In the genomic region with DNA sequence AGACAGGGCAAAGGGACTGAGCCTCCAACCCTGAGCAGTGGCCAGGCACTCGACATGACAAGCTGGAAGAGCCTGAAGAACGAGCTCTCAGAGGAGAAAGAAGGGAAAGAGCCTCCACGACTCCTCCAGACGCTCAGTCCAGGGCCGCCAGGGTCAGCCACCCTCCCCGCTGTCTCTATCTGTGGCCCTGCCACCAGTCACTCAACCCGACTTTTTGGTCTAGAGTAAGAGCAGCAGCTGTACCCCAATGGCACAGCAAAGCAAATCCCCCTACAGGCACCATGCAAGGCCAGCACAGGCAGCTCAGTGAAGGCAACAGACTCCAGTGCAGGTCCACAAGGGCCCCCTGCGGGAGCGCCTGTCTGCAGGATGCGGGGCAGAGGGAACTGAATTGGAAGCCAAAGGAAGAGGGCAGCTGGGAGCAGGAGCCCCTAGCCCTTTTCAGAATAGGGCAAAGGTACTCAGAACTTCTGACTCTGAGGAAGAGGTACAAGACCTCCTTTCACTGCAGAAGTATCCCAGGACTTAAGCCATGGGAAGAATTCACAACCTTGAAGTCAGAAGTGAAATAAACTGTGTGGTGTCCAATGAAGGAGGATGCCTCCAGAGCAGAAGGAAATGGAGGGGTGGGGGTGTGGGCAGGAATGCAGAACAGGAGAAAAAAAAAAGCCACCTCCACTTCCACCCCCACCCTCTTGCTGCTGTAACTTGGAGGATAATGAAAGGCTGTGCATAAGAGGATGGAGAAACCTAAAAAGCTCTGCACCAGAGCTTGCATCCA, we compare ENCODE assay signal across 25 cellular contexts. TPM values are rescaled to one million over a fixed set of nuclear protein-coding genes. Genes with fewer than 3 reads are reported as not detected.
DNase-seq lines count a peak whose midpoint lies in the region; ATAC-seq and TF ChIP-seq lines count a peak whose summit lies in the region.
"Had no signal": no experiment of that assay in that cellular context is flagged by ENCODE, and none has a peak within 500 bp of the region (broad histone marks: within the 10 kb centered on the region; RNA-seq: fewer than 3 reads in every experiment).

No MANE protein-coding gene starts in this region.

- H3K4me3 Mint-ChIP-seq in activated CD8-positive, alpha-beta T cell treated with anti-CD3 and anti-CD28 coated beads for 36 hours, result no peak overlapping the region
- H3K4me3 Mint-ChIP-seq in activated CD8-positive, alpha-beta T cell treated with anti-CD3 and anti-CD28 coated beads, Interleukin-2, amount 10 ng/mL, durations not matched to agents 7 days and 5 days, result no peak overlapping the region
- no peak overlapping the region for H3K4me3 Mint-ChIP-seq in activated naive CD8-positive, alpha-beta T cell treated with anti-CD3 and anti-CD28 coated beads, Interleukin-2, amount 50 U/mL, for 24 hours
- H3K4me3 Mint-ChIP-seq in naive thymus-derived CD4-positive, alpha-beta T cell, result no peak overlapping the region
- H3K4me3 Mint-ChIP-seq in CD8-positive, alpha-beta T cell, result no peak overlapping the region
- H3K4me3 Mint-ChIP-seq: T-helper 17 cell had no signal

- no peaks in the 10 kb centered on the region for H3K9me3 Mint-ChIP-seq in activated CD8-positive, alpha-beta T cell treated with anti-CD3 and anti-CD28 coated beads for 36 hours
- H3K9me3 Mint-ChIP-seq in activated CD8-positive, alpha-beta T cell treated with anti-CD3 and anti-CD28 coated beads, Interleukin-2, amount 10 ng/mL, durations not matched to agents 7 days and 5 days (ENCODE audit: insufficient read depth), result no peaks in the 10 kb centered on the region
- no peaks in the 10 kb centered on the region for H3K9me3 Mint-ChIP-seq in activated naive CD8-positive, alpha-beta T cell treated with anti-CD3 and anti-CD28 coated beads, Interleukin-2, amount 50 U/mL, for 24 hours
- no peaks in the 10 kb centered on the region for H3K9me3 Mint-ChIP-seq in naive thymus-derived CD4-positive, alpha-beta T cell
- no peaks in the 10 kb centered on the region for H3K9me3 Mint-ChIP-seq in CD8-positive, alpha-beta T cell

- intact Hi-C loops in activated CD8-positive, alpha-beta T cell treated with anti-CD3 and anti-CD28 coated beads for 36 hours (cut with micrococcal nuclease), result no loop called here
- intact Hi-C loops in naive thymus-derived CD4-positive, alpha-beta T cell (cut with micrococcal nuclease), result no loop called here
- intact Hi-C loops in CD8-positive, alpha-beta T cell (cut with DNase I, micrococcal nuclease), result no loop called here

- no peak for TF ChIP-seq CTCF in activated CD8-positive, alpha-beta T cell treated with anti-CD3 and anti-CD28 coated beads for 36 hours (IDR thresholded peaks at IDR 0.05)
- no peak for TF ChIP-seq CTCF in CD8-positive, alpha-beta T cell (IDR thresholded peaks at IDR 0.05)

- no peak for ATAC-seq in activated CD8-positive, alpha-beta T cell treated with anti-CD3 and anti-CD28 coated beads for 36 hours
- no peak for ATAC-seq in activated CD8-positive, alpha-beta T cell treated with anti-CD3 and anti-CD28 coated beads, Interleukin-2, amount 10 ng/mL, durations not matched to agents 7 days and 5 days
- ATAC-seq in activated naive CD8-positive, alpha-beta T cell treated with anti-CD3 and anti-CD28 coated beads, Interleukin-2, amount 50 U/mL, for 24 hours, result no peak
- ATAC-seq in naive thymus-derived CD4-positive, alpha-beta T cell, result no peak
- no peak for ATAC-seq in HG02571 (IDR thresholded peaks at IDR 0.05; ENCODE audit: unreplicated experiment)
- ATAC-seq in CD8-positive, alpha-beta T cell, result no peak
- ATAC-seq: T-helper 17 cell had no signal

- CTCF ChIA-PET in activated CD8-positive, alpha-beta T cell treated with anti-CD3 and anti-CD28 coated beads for 36 hours (lab: Charles Lee), result interaction anchor here (1.5 kb wide), 1 partner anchor 21 kb away, joined by 4 read pairs; no protein-coding TSS in a partner anchor
- CTCF ChIA-PET in activated CD8-positive, alpha-beta T cell treated with anti-CD3 and anti-CD28 coated beads, Interleukin-2, amount 10 ng/mL, durations not matched to agents 7 days and 5 days (lab: Charles Lee), result interaction anchor here (2.3 kb wide), 1 partner anchor 21 kb away, joined by 6 read pairs; no protein-coding TSS in a partner anchor
- CTCF ChIA-PET in naive thymus-derived CD4-positive, alpha-beta T cell (lab: Charles Lee), result no interaction called here
- CTCF ChIA-PET in CD8-positive, alpha-beta T cell (lab: Charles Lee), result interaction anchor here (0.8 to 1.1 kb wide), 3 partner anchors 21 to 80 kb away, joined by 3 to 5 read pairs (median 3); no protein-coding TSS in a partner anchor

- peaks cover 29% of the 10 kb centered on the region for H3K4me1 Mint-ChIP-seq in activated CD8-positive, alpha-beta T cell treated with anti-CD3 and anti-CD28 coated beads for 36 hours (ENCODE audit: low read depth)
- H3K4me1 Mint-ChIP-seq in activated CD8-positive, alpha-beta T cell treated with anti-CD3 and anti-CD28 coated beads, Interleukin-2, amount 10 ng/mL, durations not matched to agents 7 days and 5 days (ENCODE audit: low read depth), result peaks cover 14% of the 10 kb centered on the region
- peaks cover 34% of the 10 kb centered on the region for H3K4me1 Mint-ChIP-seq in activated naive CD8-positive, alpha-beta T cell treated with anti-CD3 and anti-CD28 coated beads, Interleukin-2, amount 50 U/mL, for 24 hours
- peaks cover 0 to 29% (median 0%) of the 10 kb centered on the region in 7 donors for H3K4me1 Mint-ChIP-seq in naive thymus-derived CD4-positive, alpha-beta T cell
- no peaks in the 10 kb centered on the region for H3K4me1 Mint-ChIP-seq in CD8-positive, alpha-beta T cell (ENCODE audit: low read depth)

- POLR2A ChIA-PET in activated CD8-positive, alpha-beta T cell treated with anti-CD3 and anti-CD28 coated beads for 36 hours (lab: Charles Lee), result interaction anchor here (2.9 to 3.5 kb wide), 3 partner anchors 7 to 22 kb away, joined by 15 to 24 read pairs (median 18); no protein-coding TSS in a partner anchor
- POLR2A ChIA-PET in activated CD8-positive, alpha-beta T cell treated with anti-CD3 and anti-CD28 coated beads, Interleukin-2, amount 10 ng/mL, durations not matched to agents 7 days and 5 days (lab: Charles Lee), result no interaction called here
- POLR2A ChIA-PET in naive thymus-derived CD4-positive, alpha-beta T cell (lab: Charles Lee), result no interaction called here
- POLR2A ChIA-PET in CD8-positive, alpha-beta T cell (lab: Charles Lee), result interaction anchor here (1.3 kb wide), 1 partner anchor 26 kb away, joined by 3 read pairs; no protein-coding TSS in a partner anchor

- peaks cover 35 to 98% (median 41%) of the 10 kb centered on the region in 3 experiments for H3K36me3 ChIP-seq in naive thymus-derived CD4-positive, alpha-beta T cell (ENCODE audit: control insufficient read depth in 2 of 3, insufficient read depth in 3 of 3, low read length in 3 of 3)
- H3K36me3 ChIP-seq in CD8-positive, alpha-beta T cell (ENCODE audit: insufficient read depth, low read length), result peaks cover 76% of the 10 kb centered on the region

- no peaks in the 10 kb centered on the region for H3K27me3 ChIP-seq in naive thymus-derived CD4-positive, alpha-beta T cell (ENCODE audit: control insufficient read depth in 2 of 2, insufficient read depth in 2 of 2, low read length in 2 of 2)
- no peaks in the 10 kb centered on the region for H3K27me3 ChIP-seq in CD8-positive, alpha-beta T cell (ENCODE audit: insufficient read depth, low read length)
- H3K27me3 ChIP-seq: suprapubic skin had no signal

- H3K4me1 ChIP-seq in naive thymus-derived CD4-positive, alpha-beta T cell (ENCODE audit: control insufficient read depth in 2 of 2, insufficient read depth in 2 of 2, low read length in 2 of 2), result no peaks in the 10 kb centered on the region
- H3K4me1 ChIP-seq in CD8-positive, alpha-beta T cell (ENCODE audit: insufficient read depth, low read length), result no peaks in the 10 kb centered on the region

- no peaks in the 10 kb centered on the region for H3K9me3 ChIP-seq in naive thymus-derived CD4-positive, alpha-beta T cell (ENCODE audit: control insufficient read depth in 2 of 3, low read length in 3 of 3)
- no peaks in the 10 kb centered on the region for H3K9me3 ChIP-seq in CD8-positive, alpha-beta T cell (ENCODE audit: low read length)
- H3K9me3 ChIP-seq: SK-N-SH, suprapubic skin had no signal

- TF ChIP-seq POLR2A in GM19193 (IDR thresholded peaks at IDR 0.05; ENCODE audit: extremely low read depth, insufficient read depth, insufficient read length), result peak; percentile 34

- peak overlapping the region; percentile 12 for H3K27ac ChIP-seq in naive thymus-derived CD4-positive, alpha-beta T cell (ENCODE audit: low read depth, low read length)
- H3K27ac ChIP-seq in CD8-positive, alpha-beta T cell (ENCODE audit: low read depth, low read length), result no peak overlapping the region
- H3K27ac ChIP-seq: suprapubic skin had no signal

- no peak for DNase-seq in activated CD8-positive, alpha-beta T cell treated with anti-CD3 and anti-CD28 coated beads for 36 hours
- no peak for DNase-seq in activated CD8-positive, alpha-beta T cell treated with anti-CD3 and anti-CD28 coated beads, Interleukin-2, amount 10 ng/mL, durations not matched to agents 7 days and 5 days
- no peak for DNase-seq in activated naive CD8-positive, alpha-beta T cell treated with anti-CD3 and anti-CD28 coated beads, Interleukin-2, amount 50 U/mL, for 24 hours
- DNase-seq in naive thymus-derived CD4-positive, alpha-beta T cell, result no peak
- no peak for DNase-seq in NCI-H1694 treated with DMSO at 0.1 percent for 48 hours (lab: John Stamatoyannopoulos, UW)
- no peak for DNase-seq in CD8-positive, alpha-beta T cell
- DNase-seq: activated CD4-positive, alpha-beta T cell treated with anti-CD3 and anti-CD28 coated beads for 4 hours; activated naive CD4-positive, alpha-beta T cell treated with anti-CD3 and anti-CD28 coated beads, Interleukin-2, amount 50 U/mL, for 16 hours; activated T-cell treated with anti-CD3 and anti-CD28 coated beads for 4 hours; aorta; central memory CD4-positive, alpha-beta T cell; HCEC 1CT; kidney glomerular epithelial cell; NCI-H1048; NCI-H2081; NCI-H345; NCI-H774; SK-N-SH; stimulated activated CD4-positive, alpha-beta T cell treated with anti-CD3 and anti-CD28 coated beads, Interleukin-2, amount 100 ng/mL, for 24 hours; T-helper 17 cell had no signal

- no peaks in the 10 kb centered on the region for H3K27me3 Mint-ChIP-seq in activated CD8-positive, alpha-beta T cell treated with anti-CD3 and anti-CD28 coated beads for 36 hours
- H3K27me3 Mint-ChIP-seq in activated CD8-positive, alpha-beta T cell treated with anti-CD3 and anti-CD28 coated beads, Interleukin-2, amount 10 ng/mL, durations not matched to agents 7 days and 5 days (ENCODE audit: low read depth), result no peaks in the 10 kb centered on the region
- no peaks in the 10 kb centered on the region for H3K27me3 Mint-ChIP-seq in activated naive CD8-positive, alpha-beta T cell treated with anti-CD3 and anti-CD28 coated beads, Interleukin-2, amount 50 U/mL, for 24 hours
- no peaks in the 10 kb centered on the region for H3K27me3 Mint-ChIP-seq in naive thymus-derived CD4-positive, alpha-beta T cell
- H3K27me3 Mint-ChIP-seq in CD8-positive, alpha-beta T cell (ENCODE audit: low read depth), result no peaks in the 10 kb centered on the region
- H3K27me3 Mint-ChIP-seq: T-helper 17 cell had no signal

- peaks cover 99% of the 10 kb centered on the region for H3K36me3 Mint-ChIP-seq in activated CD8-positive, alpha-beta T cell treated with anti-CD3 and anti-CD28 coated beads for 36 hours (ENCODE audit: low read depth)
- peaks cover 90% of the 10 kb centered on the region for H3K36me3 Mint-ChIP-seq in activated CD8-positive, alpha-beta T cell treated with anti-CD3 and anti-CD28 coated beads, Interleukin-2, amount 10 ng/mL, durations not matched to agents 7 days and 5 days (ENCODE audit: low read depth)
- peaks cover 98% of the 10 kb centered on the region for H3K36me3 Mint-ChIP-seq in activated naive CD8-positive, alpha-beta T cell treated with anti-CD3 and anti-CD28 coated beads, Interleukin-2, amount 50 U/mL, for 24 hours (ENCODE audit: low read depth)
- H3K36me3 Mint-ChIP-seq in naive thymus-derived CD4-positive, alpha-beta T cell, result peaks cover 19 to 56% (median 34%) of the 10 kb centered on the region in 5 donors
- peaks cover 93% of the 10 kb centered on the region for H3K36me3 Mint-ChIP-seq in CD8-positive, alpha-beta T cell

- no peak overlapping the region for H3K4me3 ChIP-seq in naive thymus-derived CD4-positive, alpha-beta T cell (ENCODE audit: low read length)
- H3K4me3 ChIP-seq in CD8-positive, alpha-beta T cell (ENCODE audit: low read depth, low read length), result no peak overlapping the region
- H3K4me3 ChIP-seq: lung, smooth muscle cell, suprapubic skin had no signal

- peak overlapping the region; percentile 30 for H3K27ac Mint-ChIP-seq in activated CD8-positive, alpha-beta T cell treated with anti-CD3 and anti-CD28 coated beads for 36 hours
- no peak overlapping the region for H3K27ac Mint-ChIP-seq in activated CD8-positive, alpha-beta T cell treated with anti-CD3 and anti-CD28 coated beads, Interleukin-2, amount 10 ng/mL, durations not matched to agents 7 days and 5 days
- H3K27ac Mint-ChIP-seq in activated naive CD8-positive, alpha-beta T cell treated with anti-CD3 and anti-CD28 coated beads, Interleukin-2, amount 50 U/mL, for 24 hours, result peak overlapping the region; percentile 65
- peak overlapping the region in 2 of 9 donors; percentile 19 to 53 for H3K27ac Mint-ChIP-seq in naive thymus-derived CD4-positive, alpha-beta T cell
- no peak overlapping the region for H3K27ac Mint-ChIP-seq in CD8-positive, alpha-beta T cell

RNA-seq across cellular contexts. Expression of gene GRAMD2A, which starts 8.5 kb away (rescaled TPM):
- not detected for total RNA-seq in activated CD8-positive, alpha-beta T cell treated with anti-CD3 and anti-CD28 coated beads for 36 hours
- under 1 TPM in 1 of 2 experiments, not detected in 1; 0.10 TPM for total RNA-seq in activated CD8-positive, alpha-beta T cell treated with anti-CD3 and anti-CD28 coated beads, Interleukin-2, amount 10 ng/mL, durations not matched to agents 7 days and 5 days
- total RNA-seq in naive thymus-derived CD4-positive, alpha-beta T cell, result not detected
- not detected for polyA plus RNA-seq in naive thymus-derived CD4-positive, alpha-beta T cell
- not detected for total RNA-seq in CD8-positive, alpha-beta T cell
- total RNA-seq: T-helper 17 cell had no signal

RNA-seq across cellular contexts. Expression of gene PKM, which starts 24.9 kb away (rescaled TPM):
- 1,000 to 10,000 TPM; 2,565 to 2,588 TPM for total RNA-seq in activated CD8-positive, alpha-beta T cell treated with anti-CD3 and anti-CD28 coated beads for 36 hours
- 1,000 to 10,000 TPM; 1,272 to 1,311 TPM for total RNA-seq in activated CD8-positive, alpha-beta T cell treated with anti-CD3 and anti-CD28 coated beads, Interleukin-2, amount 10 ng/mL, durations not matched to agents 7 days and 5 days
- total RNA-seq in naive thymus-derived CD4-positive, alpha-beta T cell, result 1,000 to 10,000 TPM in 1 of 5 experiments, 100 to 1,000 TPM in 4; 237 to 1,627 (median 329) TPM
- polyA plus RNA-seq in naive thymus-derived CD4-positive, alpha-beta T cell, result 100 to 1,000 TPM; 422 to 485 TPM
- 100 to 1,000 TPM; 121 to 123 TPM for total RNA-seq in CD8-positive, alpha-beta T cell

Comparison
In these comparisons a context has a peak if more than half of its experiments do, and no peak if none do; other contexts are left out.
1. H3K27ac Mint-ChIP-seq: peak in activated CD8-positive, alpha-beta T cell treated with anti-CD3 and anti-CD28 coated beads for 36 hours (single experiment) and activated naive CD8-positive, alpha-beta T cell treated with anti-CD3 and anti-CD28 coated beads, Interleukin-2, amount 50 U/mL, for 24 hours (single experiment); none in activated CD8-positive, alpha-beta T cell treated with anti-CD3 and anti-CD28 coated beads, Interleukin-2, amount 10 ng/mL, durations not matched to agents 7 days and 5 days (single experiment) and CD8-positive, alpha-beta T cell (single experiment).
2. POLR2A ChIA-PET loops: an anchor here in activated CD8-positive, alpha-beta T cell treated with anti-CD3 and anti-CD28 coated beads for 36 hours (2.9 to 3.5 kb wide) and CD8-positive, alpha-beta T cell (1.3 kb wide); none called in activated CD8-positive, alpha-beta T cell treated with anti-CD3 and anti-CD28 coated beads, Interleukin-2, amount 10 ng/mL, durations not matched to agents 7 days and 5 days and naive thymus-derived CD4-positive, alpha-beta T cell.